ENCODE assay signal across 16 cellular contexts in the genomic region with DNA sequence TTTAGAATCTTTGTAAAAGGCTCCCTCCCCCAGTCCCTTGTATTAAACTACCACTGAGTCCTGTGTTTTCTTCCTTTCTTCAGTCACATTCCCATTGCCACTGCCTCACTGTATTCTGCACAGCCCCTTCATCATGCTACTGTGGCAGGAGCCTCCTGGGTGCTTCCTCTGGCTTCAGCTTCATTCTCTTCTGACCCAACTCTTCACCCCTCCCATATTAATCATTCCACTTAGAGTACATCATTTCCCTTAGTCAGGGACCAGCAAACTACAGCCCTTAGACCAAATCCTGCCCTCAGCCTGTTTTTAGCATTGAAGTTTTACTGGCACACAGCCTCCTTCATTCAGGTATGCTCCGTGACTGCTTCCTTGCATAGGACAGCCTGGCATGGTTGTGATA.
"Had no signal": no experiment of that assay in that cellular context is flagged by ENCODE, and none has a peak within 500 bp of the region (broad histone marks: within the 10 kb centered on the region; RNA-seq: fewer than 3 reads in every experiment).

No MANE protein-coding gene starts in this region.

- H3K27me3 ChIP-seq: cardiac muscle cell, colonic mucosa, neural progenitor cell had no signal

- H3K4me1 ChIP-seq: heart left ventricle had no signal

- H3K9me3 ChIP-seq: colonic mucosa, heart left ventricle had no signal

- H3K36me3 ChIP-seq: cardiac muscle cell, colonic mucosa, heart left ventricle, neural progenitor cell had no signal

- H3K4me2 ChIP-seq: neural progenitor cell had no signal

- H3K27ac ChIP-seq: cardiac muscle cell, colonic mucosa, heart left ventricle, neural progenitor cell had no signal

- ATAC-seq: activated CD8-positive, alpha-beta memory T cell treated with anti-CD3 and anti-CD28 coated beads, Interleukin-2, amount 10 ng/mL, durations not matched to agents 7 days and 5 days; activated naive CD4-positive, alpha-beta T cell treated with anti-CD3 and anti-CD28 coated beads, Interleukin-2, amount 50 U/mL, for 72 hours; heart left ventricle; left ventricle myocardium superior had no signal

- FAIRE-seq: endothelial cell of umbilical vein, small intestine had no signal

- H3K4me3 ChIP-seq: cardiac muscle cell, colonic mucosa, heart left ventricle, neural progenitor cell had no signal

- DNase-seq: activated CD4-positive, alpha-beta T cell treated with anti-CD3 and anti-CD28 coated beads, Interleukin-2, amount 50 U/mL, for 48 hours; activated CD4-positive, CD25-positive, alpha-beta regulatory T cell treated with anti-CD3 and anti-CD28 coated beads, Interleukin-2, amount 50 U/mL, for 72 hours; activated CD8-positive, alpha-beta memory T cell treated with anti-CD3 and anti-CD28 coated beads, Interleukin-2, amount 10 ng/mL, durations not matched to agents 7 days and 5 days; activated effector memory CD4-positive, alpha-beta T cell treated with Interleukin-2 at 50 U/mL for 16 hours; activated T-cell treated with anti-CD3 and anti-CD28 coated beads, Interleukin-2, amount 50 U/mL, for 24 hours; amniotic stem cell; colonic mucosa; foreskin melanocyte; heart left ventricle; islet precursor cell; left ventricle myocardium superior; small intestine had no signal

- H2AFZ ChIP-seq: neural progenitor cell had no signal

- H3K9ac ChIP-seq: neural progenitor cell had no signal
